Comparison of ENCODE assay signal across 10 cellular contexts in the genomic region with DNA sequence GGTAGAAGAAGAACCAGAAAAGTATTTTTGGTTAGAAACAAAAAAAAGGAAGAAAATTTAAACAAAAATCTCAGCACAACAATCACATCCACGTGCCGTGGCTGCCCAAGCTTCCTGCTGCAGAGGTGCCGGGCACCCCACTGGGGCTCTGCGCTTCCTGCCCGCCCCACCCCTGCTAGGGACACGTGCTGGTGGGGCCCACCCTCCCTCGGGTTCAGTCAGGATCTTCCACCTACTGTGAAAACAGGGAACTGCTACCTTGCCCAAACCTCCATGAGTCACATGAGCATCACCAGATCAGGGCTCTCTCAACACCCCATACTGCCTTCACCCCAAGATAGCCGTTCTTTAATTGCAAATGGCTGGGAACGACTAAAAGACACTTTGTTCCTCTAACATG. TPM values are rescaled to one million over a fixed set of nuclear protein-coding genes. Genes with fewer than 3 reads are reported as not detected.
DNase-seq lines count a peak whose midpoint lies in the region; ATAC-seq and TF ChIP-seq lines count a peak whose summit lies in the region.
"Had no signal": no experiment of that assay in that cellular context is flagged by ENCODE, and none has a peak within 500 bp of the region (broad histone marks: within the 10 kb centered on the region; RNA-seq: fewer than 3 reads in every experiment).

No MANE protein-coding gene starts in this region.

- 91 to 92% methylated on average over 6 to 9 of the region's 9 CpGs for WGBS in endodermal cell (ENCODE audit: insufficient coverage in 1 of 2, insufficient read length in 1 of 2), 2 experiments

- no peaks in the 10 kb centered on the region for H3K4me1 ChIP-seq in endodermal cell (ENCODE audit: control insufficient read depth, insufficient read depth, low read length)

- no peak for TF ChIP-seq CTCF in endodermal cell (conservative IDR thresholded peaks at IDR 0.05)
- TF ChIP-seq CTCF in WERI-Rb-1 (IDR thresholded peaks at IDR 0.05; ENCODE audit: low read depth, low read length): no peak

- peak; percentile 74 for DNase-seq in activated CD4-positive, alpha-beta T cell treated with anti-CD3 and anti-CD28 coated beads, Interleukin-2, amount 10 ng/mL, durations not matched to agents 7 days and 5 days
- DNase-seq in activated CD4-positive, alpha-beta T cell treated with anti-CD3 and anti-CD28 coated beads, Interleukin-2, amount 50 U/mL, for 1 hour: no peak
- peak; percentile 73 for DNase-seq in activated T-cell treated with anti-CD3 and anti-CD28 coated beads, Interleukin-2, amount 50 U/mL, for 24 hours
- no peak for DNase-seq in endodermal cell
- DNase-seq in stimulated activated naive CD8-positive, alpha-beta T cell treated with anti-CD3 and anti-CD28 coated beads, Interleukin-15, amount 100 ng/mL, for 72 hours: peak in 1 of 2 donors; percentile 30
- no peak for DNase-seq in WERI-Rb-1
- DNase-seq in COLO829 (ENCODE audit: low spot score): no peak
- DNase-seq: foreskin melanocyte had no signal

- no peaks in the 10 kb centered on the region for H3K9me3 Mint-ChIP-seq in activated CD4-positive, alpha-beta T cell treated with anti-CD3 and anti-CD28 coated beads, Interleukin-2, amount 10 ng/mL, durations not matched to agents 7 days and 5 days
- no peaks in the 10 kb centered on the region for H3K9me3 Mint-ChIP-seq in activated T-cell treated with anti-CD3 and anti-CD28 coated beads, Interleukin-2, amount 50 U/mL, for 24 hours
- H3K9me3 Mint-ChIP-seq in endodermal cell: no peaks in the 10 kb centered on the region
- no peaks in the 10 kb centered on the region for H3K9me3 Mint-ChIP-seq in stimulated activated naive CD8-positive, alpha-beta T cell treated with anti-CD3 and anti-CD28 coated beads, Interleukin-15, amount 100 ng/mL, for 72 hours

- no peaks in the 10 kb centered on the region for H3K9me3 ChIP-seq in endodermal cell (ENCODE audit: control insufficient read depth, low read length)
- no peaks in the 10 kb centered on the region for H3K9me3 ChIP-seq in WERI-Rb-1 (ENCODE audit: severe bottlenecking)

- H3K27me3 ChIP-seq in endodermal cell (ENCODE audit: control insufficient read depth, insufficient read depth, low read length, poor library complexity, severe bottlenecking) (no peaks in the 10 kb centered on the region), WERI-Rb-1 (ENCODE audit: insufficient read depth, low read depth, severe bottlenecking) (no peaks in the 10 kb centered on the region)

- no peak overlapping the region for H3K9ac ChIP-seq in endodermal cell (ENCODE audit: extremely low read depth, low read length, poor library complexity, severe bottlenecking)

- peaks cover 64% of the 10 kb centered on the region for H3K4me1 Mint-ChIP-seq in activated CD4-positive, alpha-beta T cell treated with anti-CD3 and anti-CD28 coated beads, Interleukin-2, amount 10 ng/mL, durations not matched to agents 7 days and 5 days
- H3K4me1 Mint-ChIP-seq in activated T-cell treated with anti-CD3 and anti-CD28 coated beads, Interleukin-2, amount 50 U/mL, for 24 hours (ENCODE audit: low read depth): peaks cover 69% of the 10 kb centered on the region
- no peaks in the 10 kb centered on the region for H3K4me1 Mint-ChIP-seq in endodermal cell
- H3K4me1 Mint-ChIP-seq in stimulated activated naive CD8-positive, alpha-beta T cell treated with anti-CD3 and anti-CD28 coated beads, Interleukin-15, amount 100 ng/mL, for 72 hours: peaks cover 49% of the 10 kb centered on the region

- H3K27ac ChIP-seq in endodermal cell (ENCODE audit: low read depth, low read length) (no peak overlapping the region), WERI-Rb-1 (no peak overlapping the region)
- H3K27ac ChIP-seq: VCaP had no signal

- ATAC-seq in stimulated activated naive CD8-positive, alpha-beta T cell treated with anti-CD3 and anti-CD28 coated beads, Interleukin-15, amount 100 ng/mL, for 72 hours: peak; percentile 54
- ATAC-seq in GM18867 (IDR thresholded peaks at IDR 0.05; ENCODE audit: unreplicated experiment): no peak

- H3K4me3 Mint-ChIP-seq in activated CD4-positive, alpha-beta T cell treated with anti-CD3 and anti-CD28 coated beads, Interleukin-2, amount 10 ng/mL, durations not matched to agents 7 days and 5 days: peak overlapping the region; percentile 28
- H3K4me3 Mint-ChIP-seq in activated T-cell treated with anti-CD3 and anti-CD28 coated beads, Interleukin-2, amount 50 U/mL, for 24 hours: peak overlapping the region; percentile 44
- no peak overlapping the region for H3K4me3 Mint-ChIP-seq in endodermal cell
- H3K4me3 Mint-ChIP-seq in stimulated activated naive CD8-positive, alpha-beta T cell treated with anti-CD3 and anti-CD28 coated beads, Interleukin-15, amount 100 ng/mL, for 72 hours: peak overlapping the region in 1 of 2 donors; percentile 4

- H3K36me3 ChIP-seq in endodermal cell (ENCODE audit: control insufficient read depth, insufficient read depth, low read length) (peaks cover 80% of the 10 kb centered on the region), WERI-Rb-1 (peaks cover 92% of the 10 kb centered on the region)

- no peaks in the 10 kb centered on the region for H3K27me3 Mint-ChIP-seq in activated CD4-positive, alpha-beta T cell treated with anti-CD3 and anti-CD28 coated beads, Interleukin-2, amount 10 ng/mL, durations not matched to agents 7 days and 5 days
- H3K27me3 Mint-ChIP-seq in activated T-cell treated with anti-CD3 and anti-CD28 coated beads, Interleukin-2, amount 50 U/mL, for 24 hours: no peaks in the 10 kb centered on the region
- no peaks in the 10 kb centered on the region for H3K27me3 Mint-ChIP-seq in endodermal cell (ENCODE audit: insufficient read depth)
- H3K27me3 Mint-ChIP-seq in stimulated activated naive CD8-positive, alpha-beta T cell treated with anti-CD3 and anti-CD28 coated beads, Interleukin-15, amount 100 ng/mL, for 72 hours: no peaks in the 10 kb centered on the region

- peaks cover 79% of the 10 kb centered on the region for H3K36me3 Mint-ChIP-seq in activated CD4-positive, alpha-beta T cell treated with anti-CD3 and anti-CD28 coated beads, Interleukin-2, amount 10 ng/mL, durations not matched to agents 7 days and 5 days (ENCODE audit: low read depth)
- H3K36me3 Mint-ChIP-seq in activated T-cell treated with anti-CD3 and anti-CD28 coated beads, Interleukin-2, amount 50 U/mL, for 24 hours (ENCODE audit: low read depth): peaks cover 97% of the 10 kb centered on the region
- H3K36me3 Mint-ChIP-seq in endodermal cell (ENCODE audit: low read depth): peaks cover 74% of the 10 kb centered on the region

- peak overlapping the region; percentile 90 for H3K27ac Mint-ChIP-seq in activated CD4-positive, alpha-beta T cell treated with anti-CD3 and anti-CD28 coated beads, Interleukin-2, amount 10 ng/mL, durations not matched to agents 7 days and 5 days
- peak overlapping the region; percentile 97 for H3K27ac Mint-ChIP-seq in activated T-cell treated with anti-CD3 and anti-CD28 coated beads, Interleukin-2, amount 50 U/mL, for 24 hours
- peak overlapping the region; percentile 76 for H3K27ac Mint-ChIP-seq in endodermal cell
- H3K27ac Mint-ChIP-seq in stimulated activated naive CD8-positive, alpha-beta T cell treated with anti-CD3 and anti-CD28 coated beads, Interleukin-15, amount 100 ng/mL, for 72 hours: peak overlapping the region; percentile 68 to 86

- POLR2A ChIA-PET in activated CD4-positive, alpha-beta T cell treated with anti-CD3 and anti-CD28 coated beads, Interleukin-2, amount 10 ng/mL, durations not matched to agents 7 days and 5 days (lab: Charles Lee): no interaction called here

- CTCF ChIA-PET in activated CD4-positive, alpha-beta T cell treated with anti-CD3 and anti-CD28 coated beads, Interleukin-2, amount 10 ng/mL, durations not matched to agents 7 days and 5 days (lab: Charles Lee): interaction anchor here (1.1 to 2.3 kb wide), 3 partner anchors 12 to 38 kb away, joined by 3 to 16 read pairs (median 5); no protein-coding TSS in a partner anchor

- H3K4me3 ChIP-seq in endodermal cell (ENCODE audit: low read length) (no peak overlapping the region), WERI-Rb-1 (ENCODE audit: low read depth, low read length) (no peak overlapping the region)

RNA-seq across cellular contexts. Expression of a gene that starts 24.4 kb away (rescaled TPM):
- 100 to 1,000 TPM; 244 to 251 TPM for total RNA-seq in activated CD4-positive, alpha-beta T cell treated with anti-CD3 and anti-CD28 coated beads, Interleukin-2, amount 10 ng/mL, durations not matched to agents 7 days and 5 days
- total RNA-seq in endodermal cell: 10 to 100 TPM; 23.1 to 27.4 TPM
- 20.3 TPM for polyA plus RNA-seq in endodermal cell (2013, experiment 1 of 2)
- 17.8 TPM for polyA plus RNA-seq in endodermal cell (2013, experiment 2 of 2)

RNA-seq across cellular contexts. Expression of a gene that starts 34.2 kb away (rescaled TPM):
- 10 to 100 TPM; 79.0 to 92.9 TPM for total RNA-seq in activated CD4-positive, alpha-beta T cell treated with anti-CD3 and anti-CD28 coated beads, Interleukin-2, amount 10 ng/mL, durations not matched to agents 7 days and 5 days
- 10 to 100 TPM; 57.1 to 62.5 TPM for total RNA-seq in endodermal cell
- polyA plus RNA-seq in endodermal cell (2013, experiment 1 of 2): 22.4 TPM
- 26.5 TPM for polyA plus RNA-seq in endodermal cell (2013, experiment 2 of 2)

Comparison
In these comparisons a context has a peak if more than half of its experiments do, and no peak if none do; other contexts are left out.
1. DNase-seq: peak in activated CD4-positive, alpha-beta T cell treated with anti-CD3 and anti-CD28 coated beads, Interleukin-2, amount 10 ng/mL, durations not matched to agents 7 days and 5 days (single experiment) and activated T-cell treated with anti-CD3 and anti-CD28 coated beads, Interleukin-2, amount 50 U/mL, for 24 hours (single experiment); none in activated CD4-positive, alpha-beta T cell treated with anti-CD3 and anti-CD28 coated beads, Interleukin-2, amount 50 U/mL, for 1 hour (single experiment), endodermal cell (single experiment), WERI-Rb-1 (single experiment) and COLO829 (single experiment).
2. RNA of a gene that starts 24.4 kb away (total RNA-seq): 244 to 251 TPM in activated CD4-positive, alpha-beta T cell treated with anti-CD3 and anti-CD28 coated beads, Interleukin-2, amount 10 ng/mL, durations not matched to agents 7 days and 5 days; 23.1 to 27.4 TPM in endodermal cell; every median in the first group is over 4 times any median in the second.
3. Peak in every context shown above with its lines, with median percentiles within 50 percentile points of each other: H3K27ac Mint-ChIP-seq.